ENCODE assay signal across 10 cellular contexts in the genomic region with DNA sequence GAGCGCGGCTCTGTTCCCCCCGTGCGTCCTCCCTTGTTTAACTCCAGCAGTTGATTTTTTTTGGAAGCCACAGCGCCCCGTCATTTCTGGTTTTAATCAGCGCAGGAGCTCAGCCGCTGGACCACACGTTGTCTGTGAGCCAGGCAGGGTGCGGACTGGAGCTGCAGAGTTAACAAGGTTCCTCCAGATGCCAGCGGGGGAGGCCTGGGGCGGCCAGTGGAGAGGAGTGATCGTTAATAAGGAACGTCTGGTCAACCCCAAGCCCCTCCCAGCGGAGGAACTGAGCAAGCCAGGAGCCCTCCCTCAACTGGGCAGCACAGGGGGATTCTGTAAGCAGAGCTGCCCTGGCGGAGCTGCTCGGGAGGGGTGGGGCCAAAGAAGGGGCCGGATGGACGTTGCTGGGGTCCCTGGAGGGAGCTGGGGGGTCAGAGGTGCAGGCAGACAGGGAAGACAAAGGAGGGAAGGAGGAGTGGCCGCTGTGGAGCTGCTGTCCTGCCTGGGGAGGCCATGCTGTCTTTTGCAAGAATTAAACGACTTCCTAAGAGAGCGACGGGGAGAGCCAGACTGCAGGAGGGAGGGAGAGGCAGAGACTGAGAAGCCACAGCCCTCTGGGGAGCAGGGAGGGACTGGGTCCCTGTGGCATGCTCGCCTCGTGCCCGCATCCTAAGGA.
DNase-seq lines count a peak whose midpoint lies in the region; ATAC-seq and FAIRE-seq lines count a peak whose summit lies in the region.
"Had no signal": no experiment of that assay in that cellular context is flagged by ENCODE, and none has a peak within 500 bp of the region (broad histone marks: within the 10 kb centered on the region; RNA-seq: fewer than 3 reads in every experiment).

No MANE protein-coding gene starts in this region.

- H3K4me3 ChIP-seq in mucosa of rectum (ENCODE audit: low read length in 2 of 2): peak overlapping the region; percentile 11 to 13

- H3K9me3 Mint-ChIP-seq in activated naive CD4-positive, alpha-beta T cell treated with anti-CD3 and anti-CD28 coated beads, Interleukin-2, amount 50 U/mL, for 72 hours: no peaks in the 10 kb centered on the region
- no peaks in the 10 kb centered on the region for H3K9me3 Mint-ChIP-seq in activated naive CD4-positive, alpha-beta T cell treated with anti-CD3 and anti-CD28 coated beads for 36 hours

- peak; percentile 74 for FAIRE-seq in urothelium cell line (lab: Jason Lieb, UNC)

- no peaks in the 10 kb centered on the region for H3K36me3 ChIP-seq in mucosa of rectum (ENCODE audit: control insufficient read depth in 2 of 2, insufficient read depth in 2 of 2, low read length in 2 of 2)
- H3K36me3 ChIP-seq: Peyer's patch had no signal

- H3K4me3 Mint-ChIP-seq in activated naive CD4-positive, alpha-beta T cell treated with anti-CD3 and anti-CD28 coated beads for 36 hours: no peak overlapping the region

- H3K9ac ChIP-seq in mucosa of rectum (ENCODE audit: low read depth in 1 of 2, low read length in 2 of 2): no peak overlapping the region

- peaks cover 0 to 5% of the 10 kb centered on the region in 2 donors for H3K4me1 ChIP-seq in mucosa of rectum (ENCODE audit: control insufficient read depth in 2 of 2, insufficient read depth in 2 of 2, low read length in 2 of 2)
- H3K4me1 ChIP-seq: Peyer's patch had no signal

- peak; percentile 22 to 40 for ATAC-seq in activated naive CD4-positive, alpha-beta T cell treated with anti-CD3 and anti-CD28 coated beads, Interleukin-2, amount 50 U/mL, for 72 hours
- ATAC-seq: naive thymus-derived CD8-positive, alpha-beta T cell had no signal

- CTCF ChIA-PET in activated naive CD4-positive, alpha-beta T cell treated with anti-CD3 and anti-CD28 coated beads for 36 hours (lab: Charles Lee): no interaction called here

- DNase-seq in activated naive CD4-positive, alpha-beta T cell treated with anti-CD3 and anti-CD28 coated beads, Interleukin-2, amount 50 U/mL, for 72 hours (ENCODE audit: low spot score in 2 of 2): no peak
- no peak for DNase-seq in activated naive CD4-positive, alpha-beta T cell treated with anti-CD3 and anti-CD28 coated beads for 36 hours
- DNase-seq in fibroblast of gingiva (ENCODE audit: low read depth) (peak; percentile 78), urothelium cell line (ENCODE audit: low spot score) (no peak), NCI-H1048 (lab: John Stamatoyannopoulos, UW) (no peak), 8988T (no peak), DMS153 (lab: John Stamatoyannopoulos, UW) (no peak)
- DNase-seq: naive thymus-derived CD8-positive, alpha-beta T cell had no signal

- H3K36me3 Mint-ChIP-seq in activated naive CD4-positive, alpha-beta T cell treated with anti-CD3 and anti-CD28 coated beads, Interleukin-2, amount 50 U/mL, for 72 hours: no peaks in the 10 kb centered on the region
- H3K36me3 Mint-ChIP-seq in activated naive CD4-positive, alpha-beta T cell treated with anti-CD3 and anti-CD28 coated beads for 36 hours (ENCODE audit: low read depth): no peaks in the 10 kb centered on the region

- H3K27ac ChIP-seq in mucosa of rectum (ENCODE audit: low read depth in 2 of 2, low read length in 2 of 2): no peak overlapping the region
- H3K27ac ChIP-seq: Peyer's patch had no signal

- intact Hi-C loops in activated naive CD4-positive, alpha-beta T cell treated with anti-CD3 and anti-CD28 coated beads for 36 hours (cut with micrococcal nuclease): no loop called here

- no peaks in the 10 kb centered on the region for H3K27me3 ChIP-seq in mucosa of rectum (ENCODE audit: control insufficient read depth in 2 of 2, insufficient read depth in 2 of 2, low read length in 2 of 2)
- H3K27me3 ChIP-seq: Peyer's patch had no signal

- peak overlapping the region in 1 of 2 donors; percentile 36 for H3K27ac Mint-ChIP-seq in activated naive CD4-positive, alpha-beta T cell treated with anti-CD3 and anti-CD28 coated beads, Interleukin-2, amount 50 U/mL, for 72 hours
- H3K27ac Mint-ChIP-seq in activated naive CD4-positive, alpha-beta T cell treated with anti-CD3 and anti-CD28 coated beads for 36 hours: no peak overlapping the region

- H3K9me3 ChIP-seq in mucosa of rectum (ENCODE audit: control insufficient read depth in 2 of 2, low read length in 2 of 2): no peaks in the 10 kb centered on the region
- H3K9me3 ChIP-seq: Peyer's patch had no signal

- peaks cover 2% of the 10 kb centered on the region for H3K4me1 Mint-ChIP-seq in activated naive CD4-positive, alpha-beta T cell treated with anti-CD3 and anti-CD28 coated beads for 36 hours (ENCODE audit: low read depth)

- H3K27me3 Mint-ChIP-seq in activated naive CD4-positive, alpha-beta T cell treated with anti-CD3 and anti-CD28 coated beads for 36 hours (ENCODE audit: low read depth): peaks cover 16% of the 10 kb centered on the region
